In genomic region chr6:35308543-35308942, GRCh38 we compare ENCODE assay signal across 7 cellular contexts. TPM values are rescaled to one million over a fixed set of nuclear protein-coding genes. Genes with fewer than 3 reads are reported as not detected.
A peak's percentile ranks its signal among the peaks of the same experiment; 100 is the strongest.
DNase-seq lines count a peak whose midpoint lies in the region; ATAC-seq and TF ChIP-seq lines count a peak whose summit lies in the region.
"Not testable (repeated sequence)": the region's sequence is repeated elsewhere in the genome, so short reads cannot be mapped to it uniquely, and the experiment has no call there.

No MANE protein-coding gene starts in this region.

- H3K4me3 ChIP-seq in CD8-positive, alpha-beta T cell (ENCODE audit: low read depth, low read length); naive thymus-derived CD4-positive, alpha-beta T cell (ENCODE audit: low read length): not testable (repeated sequence)

- not testable (repeated sequence) for H3K9me3 ChIP-seq in CD8-positive, alpha-beta T cell (ENCODE audit: low read length); T-helper 17 cell (ENCODE audit: control insufficient read depth, low read length, poor library complexity, severe bottlenecking); naive thymus-derived CD4-positive, alpha-beta T cell (ENCODE audit: control insufficient read depth in 2 of 3, low read length in 3 of 3)

- DNase-seq in CD8-positive, alpha-beta T cell; T-helper 17 cell; activated CD4-positive, alpha-beta memory T cell treated with anti-CD3 and anti-CD28 coated beads for 36 hours; central memory CD8-positive, alpha-beta T cell (ENCODE audit: low spot score in 2 of 2); naive thymus-derived CD4-positive, alpha-beta T cell: not testable (repeated sequence)

- H3K36me3 ChIP-seq in CD8-positive, alpha-beta T cell (ENCODE audit: insufficient read depth, low read length): peaks cover 27% of the 10 kb centered on the region
- peaks cover 0 to 45% (median 3%) of the 10 kb centered on the region in 3 experiments for H3K36me3 ChIP-seq in naive thymus-derived CD4-positive, alpha-beta T cell (ENCODE audit: control insufficient read depth in 2 of 3, insufficient read depth in 3 of 3, low read length in 3 of 3)

- H3K9me3 Mint-ChIP-seq in CD8-positive, alpha-beta T cell; activated CD4-positive, alpha-beta memory T cell treated with anti-CD3 and anti-CD28 coated beads for 36 hours; activated T-helper 17 cell treated with anti-CD3 and anti-CD28 coated beads, Interleukin-2, amount 50 U/mL, for 72 hours; central memory CD8-positive, alpha-beta T cell; naive thymus-derived CD4-positive, alpha-beta T cell; stimulated activated naive CD8-positive, alpha-beta T cell treated with anti-CD3 and anti-CD28 coated beads, Interleukin-15, Interleukin-2, amounts not matched to agents 100 ng/mL and 50 ng/mL, for 24 hours: not testable (repeated sequence)

- not testable (repeated sequence) for TF ChIP-seq CTCF in CD8-positive, alpha-beta T cell (IDR thresholded peaks at IDR 0.05)

- not testable (repeated sequence) for H3K27ac ChIP-seq in CD8-positive, alpha-beta T cell (ENCODE audit: low read depth, low read length); naive thymus-derived CD4-positive, alpha-beta T cell (ENCODE audit: low read depth, low read length)

- H3K4me1 Mint-ChIP-seq in CD8-positive, alpha-beta T cell (ENCODE audit: low read depth): peaks cover 79% of the 10 kb centered on the region
- H3K4me1 Mint-ChIP-seq in T-helper 17 cell: peaks cover 66% of the 10 kb centered on the region
- H3K4me1 Mint-ChIP-seq in activated CD4-positive, alpha-beta memory T cell treated with anti-CD3 and anti-CD28 coated beads for 36 hours (ENCODE audit: low read depth): peaks cover 77% of the 10 kb centered on the region
- peaks cover 59% of the 10 kb centered on the region for H3K4me1 Mint-ChIP-seq in activated T-helper 17 cell treated with anti-CD3 and anti-CD28 coated beads, Interleukin-2, amount 50 U/mL, for 72 hours
- peaks cover 80% of the 10 kb centered on the region for H3K4me1 Mint-ChIP-seq in central memory CD8-positive, alpha-beta T cell
- peaks cover 64 to 93% (median 81%) of the 10 kb centered on the region in 7 donors for H3K4me1 Mint-ChIP-seq in naive thymus-derived CD4-positive, alpha-beta T cell
- H3K4me1 Mint-ChIP-seq in stimulated activated naive CD8-positive, alpha-beta T cell treated with anti-CD3 and anti-CD28 coated beads, Interleukin-15, Interleukin-2, amounts not matched to agents 100 ng/mL and 50 ng/mL, for 24 hours (ENCODE audit: low read depth): peaks cover 81% of the 10 kb centered on the region

- H3K4me3 Mint-ChIP-seq in CD8-positive, alpha-beta T cell: peak overlapping the region; percentile 29
- H3K4me3 Mint-ChIP-seq in T-helper 17 cell; activated CD4-positive, alpha-beta memory T cell treated with anti-CD3 and anti-CD28 coated beads for 36 hours; activated T-helper 17 cell treated with anti-CD3 and anti-CD28 coated beads, Interleukin-2, amount 50 U/mL, for 72 hours; central memory CD8-positive, alpha-beta T cell; stimulated activated naive CD8-positive, alpha-beta T cell treated with anti-CD3 and anti-CD28 coated beads, Interleukin-15, Interleukin-2, amounts not matched to agents 100 ng/mL and 50 ng/mL, for 24 hours: not testable (repeated sequence)
- peak overlapping the region in 9 of 10 donors; percentile 9 to 89 (median 84) for H3K4me3 Mint-ChIP-seq in naive thymus-derived CD4-positive, alpha-beta T cell

- POLR2A ChIA-PET in CD8-positive, alpha-beta T cell (lab: Charles Lee): not testable (repeated sequence)
- POLR2A ChIA-PET in activated CD4-positive, alpha-beta memory T cell treated with anti-CD3 and anti-CD28 coated beads for 36 hours (lab: Charles Lee): interaction anchor here (1.2 kb wide), 1 partner anchor 164 kb away, joined by 4 read pairs; no protein-coding TSS in a partner anchor
- POLR2A ChIA-PET in naive thymus-derived CD4-positive, alpha-beta T cell (lab: Charles Lee): interaction anchor here (0.6 to 13.7 kb wide), 4 partner anchors 10 to 1083 kb away, joined by 3 to 250 read pairs (median 69); partner anchors contain the start of gene DEF6

- CTCF ChIA-PET in CD8-positive, alpha-beta T cell (lab: Charles Lee): interaction anchor here (1.4 to 4.4 kb wide), 3 partner anchors 8 to 29 kb away, joined by 3 to 32 read pairs (median 7); partner anchors contain the start of gene DEF6
- CTCF ChIA-PET in activated CD4-positive, alpha-beta memory T cell treated with anti-CD3 and anti-CD28 coated beads for 36 hours (lab: Charles Lee): interaction anchor here (0.6 to 5.4 kb wide), 3 partner anchors 12 to 29 kb away, joined by 3 to 43 read pairs (median 4); partner anchors contain the start of gene DEF6
- CTCF ChIA-PET in naive thymus-derived CD4-positive, alpha-beta T cell (lab: Charles Lee): interaction anchor here (0.6 to 8.9 kb wide), 4 partner anchors 10 to 141 kb away, joined by 3 to 111 read pairs (median 6); partner anchors contain the start of gene DEF6

- H3K27me3 Mint-ChIP-seq in CD8-positive, alpha-beta T cell (ENCODE audit: low read depth); T-helper 17 cell; activated CD4-positive, alpha-beta memory T cell treated with anti-CD3 and anti-CD28 coated beads for 36 hours; activated T-helper 17 cell treated with anti-CD3 and anti-CD28 coated beads, Interleukin-2, amount 50 U/mL, for 72 hours; central memory CD8-positive, alpha-beta T cell; naive thymus-derived CD4-positive, alpha-beta T cell; stimulated activated naive CD8-positive, alpha-beta T cell treated with anti-CD3 and anti-CD28 coated beads, Interleukin-15, Interleukin-2, amounts not matched to agents 100 ng/mL and 50 ng/mL, for 24 hours: not testable (repeated sequence)

- H3K27ac Mint-ChIP-seq in CD8-positive, alpha-beta T cell: peak overlapping the region; percentile 100
- peak overlapping the region; percentile 95 for H3K27ac Mint-ChIP-seq in T-helper 17 cell
- peak overlapping the region; percentile 97 for H3K27ac Mint-ChIP-seq in activated CD4-positive, alpha-beta memory T cell treated with anti-CD3 and anti-CD28 coated beads for 36 hours
- H3K27ac Mint-ChIP-seq in activated T-helper 17 cell treated with anti-CD3 and anti-CD28 coated beads, Interleukin-2, amount 50 U/mL, for 72 hours: peak overlapping the region; percentile 91
- peak overlapping the region; percentile 93 for H3K27ac Mint-ChIP-seq in central memory CD8-positive, alpha-beta T cell (ENCODE audit: low read depth)
- peak overlapping the region; percentile 93 to 100 (median 99) for H3K27ac Mint-ChIP-seq in naive thymus-derived CD4-positive, alpha-beta T cell
- peak overlapping the region; percentile 46 for H3K27ac Mint-ChIP-seq in stimulated activated naive CD8-positive, alpha-beta T cell treated with anti-CD3 and anti-CD28 coated beads, Interleukin-15, Interleukin-2, amounts not matched to agents 100 ng/mL and 50 ng/mL, for 24 hours

- intact Hi-C loops in CD8-positive, alpha-beta T cell (cut with DNase I, micrococcal nuclease); activated CD4-positive, alpha-beta memory T cell treated with anti-CD3 and anti-CD28 coated beads for 36 hours (cut with micrococcal nuclease); naive thymus-derived CD4-positive, alpha-beta T cell (cut with micrococcal nuclease): not testable (repeated sequence)

- ATAC-seq in CD8-positive, alpha-beta T cell; T-helper 17 cell; activated T-helper 17 cell treated with anti-CD3 and anti-CD28 coated beads, Interleukin-2, amount 50 U/mL, for 72 hours (replicated peaks); central memory CD8-positive, alpha-beta T cell (replicated peaks; ENCODE audit: extremely low read depth, poor library complexity, severe bottlenecking); naive thymus-derived CD4-positive, alpha-beta T cell: not testable (repeated sequence)

- not testable (repeated sequence) for H3K27me3 ChIP-seq in CD8-positive, alpha-beta T cell (ENCODE audit: insufficient read depth, low read length); naive thymus-derived CD4-positive, alpha-beta T cell (ENCODE audit: control insufficient read depth in 2 of 2, insufficient read depth in 2 of 2, low read length in 2 of 2)

- H3K36me3 Mint-ChIP-seq in CD8-positive, alpha-beta T cell: peaks cover 71% of the 10 kb centered on the region
- H3K36me3 Mint-ChIP-seq in T-helper 17 cell (ENCODE audit: low read depth): peaks cover 15% of the 10 kb centered on the region
- peaks cover 28% of the 10 kb centered on the region for H3K36me3 Mint-ChIP-seq in activated CD4-positive, alpha-beta memory T cell treated with anti-CD3 and anti-CD28 coated beads for 36 hours
- H3K36me3 Mint-ChIP-seq in activated T-helper 17 cell treated with anti-CD3 and anti-CD28 coated beads, Interleukin-2, amount 50 U/mL, for 72 hours (ENCODE audit: low read depth): peaks cover 88% of the 10 kb centered on the region
- peaks cover 62% of the 10 kb centered on the region for H3K36me3 Mint-ChIP-seq in central memory CD8-positive, alpha-beta T cell (ENCODE audit: insufficient read depth)
- H3K36me3 Mint-ChIP-seq in naive thymus-derived CD4-positive, alpha-beta T cell: peaks cover 8 to 61% (median 50%) of the 10 kb centered on the region in 5 donors
- H3K36me3 Mint-ChIP-seq in stimulated activated naive CD8-positive, alpha-beta T cell treated with anti-CD3 and anti-CD28 coated beads, Interleukin-15, Interleukin-2, amounts not matched to agents 100 ng/mL and 50 ng/mL, for 24 hours (ENCODE audit: low read depth): peaks cover 74% of the 10 kb centered on the region

- H3K4me1 ChIP-seq in CD8-positive, alpha-beta T cell (ENCODE audit: insufficient read depth, low read length): peaks cover 86% of the 10 kb centered on the region
- peaks cover 67 to 74% of the 10 kb centered on the region in 2 donors for H3K4me1 ChIP-seq in naive thymus-derived CD4-positive, alpha-beta T cell (ENCODE audit: control insufficient read depth in 2 of 2, insufficient read depth in 2 of 2, low read length in 2 of 2)

RNA-seq across cellular contexts. Expression of gene DEF6, which starts 10.9 kb away (rescaled TPM):
- 100 to 1,000 TPM; 172 to 182 TPM for total RNA-seq in CD8-positive, alpha-beta T cell
- 100 to 1,000 TPM; 193 to 206 TPM for total RNA-seq in T-helper 17 cell
- total RNA-seq in activated CD4-positive, alpha-beta memory T cell treated with anti-CD3 and anti-CD28 coated beads for 36 hours: 100 to 1,000 TPM; 103 TPM
- total RNA-seq in activated T-helper 17 cell treated with anti-CD3 and anti-CD28 coated beads, Interleukin-2, amount 50 U/mL, for 72 hours: 100 to 1,000 TPM; 117 to 133 TPM
- total RNA-seq in naive thymus-derived CD4-positive, alpha-beta T cell: 100 to 1,000 TPM; 219 to 250 (median 225) TPM
- 100 to 1,000 TPM; 113 to 234 TPM for polyA plus RNA-seq in naive thymus-derived CD4-positive, alpha-beta T cell

RNA-seq across cellular contexts. Expression of gene PPARD, which starts 33.8 kb away (rescaled TPM):
- 10 to 100 TPM; 20.0 to 21.5 TPM for total RNA-seq in CD8-positive, alpha-beta T cell
- total RNA-seq in T-helper 17 cell: 10 to 100 TPM; 25.0 to 29.9 TPM
- 10 to 100 TPM; 19.9 to 20.9 TPM for total RNA-seq in activated CD4-positive, alpha-beta memory T cell treated with anti-CD3 and anti-CD28 coated beads for 36 hours
- 10 to 100 TPM; 21.0 to 27.9 TPM for total RNA-seq in activated T-helper 17 cell treated with anti-CD3 and anti-CD28 coated beads, Interleukin-2, amount 50 U/mL, for 72 hours
- total RNA-seq in naive thymus-derived CD4-positive, alpha-beta T cell: 10 to 100 TPM; 29.3 to 47.1 (median 36.0) TPM
- polyA plus RNA-seq in naive thymus-derived CD4-positive, alpha-beta T cell: 10 to 100 TPM in 1 of 2 donors, 1 to 10 TPM in 1; 7.3 to 20.2 TPM

RNA-seq across cellular contexts. Expression of gene ZNF76, which starts 49.0 kb away (rescaled TPM):
- total RNA-seq in CD8-positive, alpha-beta T cell: 10 to 100 TPM; 54.6 to 57.8 TPM
- total RNA-seq in T-helper 17 cell: 10 to 100 TPM; 50.0 to 60.8 TPM
- total RNA-seq in activated CD4-positive, alpha-beta memory T cell treated with anti-CD3 and anti-CD28 coated beads for 36 hours: 10 to 100 TPM; 35.2 to 38.5 TPM
- 10 to 100 TPM; 44.3 to 53.2 TPM for total RNA-seq in activated T-helper 17 cell treated with anti-CD3 and anti-CD28 coated beads, Interleukin-2, amount 50 U/mL, for 72 hours
- 100 to 1,000 TPM in 2 of 5 experiments, 10 to 100 TPM in 3; 44.4 to 110 (median 77.2) TPM for total RNA-seq in naive thymus-derived CD4-positive, alpha-beta T cell
- polyA plus RNA-seq in naive thymus-derived CD4-positive, alpha-beta T cell: 10 to 100 TPM; 20.6 to 42.0 TPM

Comparison
In these comparisons a context has a peak if more than half of its experiments do, and no peak if none do; other contexts are left out.
1. H3K27ac Mint-ChIP-seq: peak in every context shown above with its lines; median percentile 100 in CD8-positive, alpha-beta T cell; 99 in naive thymus-derived CD4-positive, alpha-beta T cell; 97 in activated CD4-positive, alpha-beta memory T cell treated with anti-CD3 and anti-CD28 coated beads for 36 hours; 95 in T-helper 17 cell; 93 in central memory CD8-positive, alpha-beta T cell; 91 in activated T-helper 17 cell treated with anti-CD3 and anti-CD28 coated beads, Interleukin-2, amount 50 U/mL, for 72 hours; 46 in stimulated activated naive CD8-positive, alpha-beta T cell treated with anti-CD3 and anti-CD28 coated beads, Interleukin-15, Interleukin-2, amounts not matched to agents 100 ng/mL and 50 ng/mL, for 24 hours.